In genomic region chr4:88130003-88130402, GRCh38 we compare ENCODE assay signal across 4 cellular contexts.
"Had no signal": no experiment of that assay in that cellular context is flagged by ENCODE, and none has a peak within 500 bp of the region (broad histone marks: within the 10 kb centered on the region; RNA-seq: fewer than 3 reads in every experiment).

No MANE protein-coding gene starts in this region.

- DNase-seq: IMR-90, KG1 had no signal

- H3K27ac ChIP-seq: HL-60 had no signal

- H3K4me3 ChIP-seq: K562 had no signal
